Comparison of ENCODE assay signal across 24 cellular contexts in genomic region chr1:98500324-98500723, GRCh38.
DNase-seq lines count a peak whose midpoint lies in the region; FAIRE-seq and TF ChIP-seq lines count a peak whose summit lies in the region.
"Had no signal": no experiment of that assay in that cellular context is flagged by ENCODE, and none has a peak within 500 bp of the region (broad histone marks: within the 10 kb centered on the region; RNA-seq: fewer than 3 reads in every experiment).

No MANE protein-coding gene starts in this region.

- peaks cover 8% of the 10 kb centered on the region for H3K4me1 ChIP-seq in mammary epithelial cell (ENCODE audit: insufficient read depth, low read length)
- H3K4me1 ChIP-seq in testis = no peaks in the 10 kb centered on the region
- H3K4me1 ChIP-seq: BLaER1, Caco-2 had no signal

- BruUV-seq in mammary epithelial cell (replicated peaks; lab: Mats Ljungman, UMichigan) (no TSS peak), MCF 10A (replicated peaks; lab: Mats Ljungman, UMichigan) (no TSS peak)

- POLR2A ChIA-PET in MCF 10A (lab: Yijun Ruan, JAX) = no interaction called here

- H3K4me3 ChIP-seq in mammary epithelial cell (replicated peaks in 1 of 3; ENCODE audit: insufficient read depth in 1 of 3, low read depth in 2 of 3, low read length in 3 of 3) (no peak overlapping the region), bronchial epithelial cell (ENCODE audit: low read depth, low read length) (no peak overlapping the region), testis (no peak overlapping the region)
- H3K4me3 ChIP-seq: A549, BLaER1 had no signal

- CTCF ChIA-PET in mammary epithelial cell (lab: Charles Lee; ENCODE audit: low non-redundant PET) (no interaction called here), MCF 10A (lab: Yijun Ruan, JAX) (no interaction called here)

- H3K79me2 ChIP-seq in mammary epithelial cell (ENCODE audit: insufficient read depth, low read length) = no peaks in the 10 kb centered on the region

- no peak overlapping the region for H3K9ac ChIP-seq in mammary epithelial cell (ENCODE audit: insufficient read depth, low read length)
- H3K9ac ChIP-seq: BLaER1 had no signal

- in situ Hi-C loops in mammary epithelial cell (cut with MboI; ENCODE audit: low sequenced_read_pairs in 2 of 2) = no loop called here

- peaks cover 10% of the 10 kb centered on the region for H3K9me3 Mint-ChIP-seq in MCF 10A (ENCODE audit: unreplicated experiment)
- H3K9me3 Mint-ChIP-seq in HFFc6 = peaks cover 7% of the 10 kb centered on the region

- H4K20me1 ChIP-seq in mammary epithelial cell (ENCODE audit: insufficient read depth, low read length) = no peaks in the 10 kb centered on the region
- H4K20me1 ChIP-seq: BLaER1 had no signal

- H3K4me1 Mint-ChIP-seq in MCF 10A (ENCODE audit: insufficient read depth, unreplicated experiment) (peaks cover 11% of the 10 kb centered on the region), HFFc6 (ENCODE audit: low read depth) (peaks cover 21% of the 10 kb centered on the region)
- H3K4me1 Mint-ChIP-seq: B cell; CD4-positive, CD25-positive, alpha-beta regulatory T cell had no signal

- no peaks in the 10 kb centered on the region for H3K27me3 Mint-ChIP-seq in MCF 10A (ENCODE audit: insufficient read depth, unreplicated experiment)
- peaks cover 3% of the 10 kb centered on the region; the same call in 1 of the 2 replicates for H3K27me3 Mint-ChIP-seq in HFFc6 (ENCODE audit: insufficient read depth)
- H3K27me3 Mint-ChIP-seq: B cell; CD4-positive, CD25-positive, alpha-beta regulatory T cell had no signal

- H3K9me3 ChIP-seq in mammary epithelial cell (replicated peaks; ENCODE audit: insufficient read depth, low read length) (no peaks in the 10 kb centered on the region), testis (no peaks in the 10 kb centered on the region)
- H3K9me3 ChIP-seq: A549, BLaER1, Caco-2 had no signal

- no peak for TF ChIP-seq CTCF in mammary epithelial cell (conservative IDR thresholded peaks at IDR 0.05 in 1 of 2, IDR thresholded peaks at IDR 0.05 in 1 of 2; ENCODE audit: extremely low read depth in 1 of 2, insufficient read depth in 1 of 2, low read depth in 1 of 2, low read length in 2 of 2)
- TF ChIP-seq CTCF in MCF 10A (IDR thresholded peaks at IDR 0.05; ENCODE audit: unreplicated experiment) = no peak
- no peak for TF ChIP-seq CTCF in HFFc6 (IDR thresholded peaks at IDR 0.05)
- TF ChIP-seq CTCF in bronchial epithelial cell (IDR thresholded peaks at IDR 0.05; ENCODE audit: insufficient read depth, low read length, severe bottlenecking) = no peak
- no peak for TF ChIP-seq CTCF in testis (IDR thresholded peaks at IDR 0.05)

- H3K36me3 Mint-ChIP-seq in MCF 10A (ENCODE audit: insufficient read depth, unreplicated experiment) (no peaks in the 10 kb centered on the region), HFFc6 (ENCODE audit: low read depth) (peaks cover 5% of the 10 kb centered on the region; the same call in 1 of the 2 replicates)
- H3K36me3 Mint-ChIP-seq: CD4-positive, CD25-positive, alpha-beta regulatory T cell; CD8-positive, alpha-beta T cell had no signal

- H3K27ac ChIP-seq in mammary epithelial cell (ENCODE audit: insufficient read depth, low read depth, low read length) (no peak overlapping the region), testis (no peak overlapping the region)
- H3K27ac ChIP-seq: A549, BLaER1, C4-2B had no signal

- no peak overlapping the region for H3K4me2 ChIP-seq in mammary epithelial cell (ENCODE audit: insufficient read depth, low read depth, low read length)
- H3K4me2 ChIP-seq: A549, BLaER1 had no signal

- FAIRE-seq in bronchial epithelial cell (lab: Jason Lieb, UNC) = no peak
- FAIRE-seq: A549, G401.6, GM12892 had no signal

- dilution Hi-C loops in mammary epithelial cell (cut with HindIII; ENCODE audit: low sequenced_read_pairs) = no loop called here

- intact Hi-C loops in mammary epithelial cell (cut with micrococcal nuclease) (no loop called here), MCF 10A (cut with micrococcal nuclease) (no loop called here), testis (cut with DNase I; ENCODE audit: low total_unique reads) (no loop called here)

- peak; percentile 12 for DNase-seq in mammary epithelial cell
- no peak for DNase-seq in MCF 10A (ENCODE audit: unreplicated experiment)
- no peak for DNase-seq in HFFc6
- peak; percentile 63 for DNase-seq in bronchial epithelial cell (ENCODE audit: low read depth)
- DNase-seq in fibroblast of peridontal ligament (ENCODE audit: extremely low read depth) = peak; percentile 30
- no peak for DNase-seq in NCI-H524 treated with DMSO at 0.1 percent for 48 hours (lab: John Stamatoyannopoulos, UW)
- no peak for DNase-seq in activated CD4-positive, alpha-beta T cell treated with anti-CD3 and anti-CD28 coated beads, Interleukin-2, amount 50 U/mL, for 1 hour
- no peak for DNase-seq in testis
- DNase-seq: 8988T; ACHN; Caco-2; CD4-positive, CD25-positive, alpha-beta regulatory T cell; CD8-positive, alpha-beta T cell; DMS153; DMS79 treated with DMSO at 0.1 percent for 48 hours; GOT3; H7; HCEC 1CT had no signal

- H3K27ac Mint-ChIP-seq in MCF 10A (ENCODE audit: low read depth, unreplicated experiment) = no peak overlapping the region
- no peak overlapping the region for H3K27ac Mint-ChIP-seq in HFFc6
- H3K27ac Mint-ChIP-seq: B cell; CD4-positive, CD25-positive, alpha-beta regulatory T cell; CD8-positive, alpha-beta T cell had no signal

- no peaks in the 10 kb centered on the region for H3K27me3 ChIP-seq in mammary epithelial cell (ENCODE audit: insufficient read depth, low read length)
- H3K27me3 ChIP-seq in bronchial epithelial cell (ENCODE audit: control insufficient read depth, insufficient read depth, low read length) = no peaks in the 10 kb centered on the region
- no peaks in the 10 kb centered on the region for H3K27me3 ChIP-seq in testis
- H3K27me3 ChIP-seq: BLaER1 had no signal

- 92% methylated on average over 2 of the region's 2 CpGs for WGBS in mammary epithelial cell (ENCODE audit: low coverage, missing lambda C conversion rate)
- 84 to 92% methylated on average over 2 of the region's 2 CpGs for WGBS in testis, 2 donors

- no peak for TF ChIP-seq POLR2A in testis (IDR thresholded peaks at IDR 0.05)

- H3K36me3 ChIP-seq in mammary epithelial cell (ENCODE audit: insufficient read depth, low read length) (no peaks in the 10 kb centered on the region), bronchial epithelial cell (ENCODE audit: control insufficient read depth, insufficient read depth, low read length) (no peaks in the 10 kb centered on the region), testis (ENCODE audit: low read depth, missing control alignments) (no peaks in the 10 kb centered on the region)
- H3K36me3 ChIP-seq: BLaER1 had no signal

- no peak overlapping the region for H3K4me3 Mint-ChIP-seq in MCF 10A (ENCODE audit: unreplicated experiment)
- peak overlapping the region; percentile 8; the same call in 1 of the 2 replicates for H3K4me3 Mint-ChIP-seq in HFFc6
- H3K4me3 Mint-ChIP-seq: B cell; CD4-positive, CD25-positive, alpha-beta regulatory T cell; CD8-positive, alpha-beta T cell had no signal

- no peak overlapping the region for H2AFZ ChIP-seq in mammary epithelial cell (ENCODE audit: low read depth, low read length)

Comparison
In these comparisons a context has a peak if more than half of its experiments do, and no peak if none do; other contexts are left out.
1. DNase-seq: peak in mammary epithelial cell (single experiment), bronchial epithelial cell (single experiment) and fibroblast of peridontal ligament (single experiment); none in MCF 10A (single experiment), HFFc6 (single experiment), NCI-H524 treated with DMSO at 0.1 percent for 48 hours (single experiment), activated CD4-positive, alpha-beta T cell treated with anti-CD3 and anti-CD28 coated beads, Interleukin-2, amount 50 U/mL, for 1 hour (single experiment) and testis (single experiment).